8 cellular contexts compared by ENCODE assay signal in the genomic region with DNA sequence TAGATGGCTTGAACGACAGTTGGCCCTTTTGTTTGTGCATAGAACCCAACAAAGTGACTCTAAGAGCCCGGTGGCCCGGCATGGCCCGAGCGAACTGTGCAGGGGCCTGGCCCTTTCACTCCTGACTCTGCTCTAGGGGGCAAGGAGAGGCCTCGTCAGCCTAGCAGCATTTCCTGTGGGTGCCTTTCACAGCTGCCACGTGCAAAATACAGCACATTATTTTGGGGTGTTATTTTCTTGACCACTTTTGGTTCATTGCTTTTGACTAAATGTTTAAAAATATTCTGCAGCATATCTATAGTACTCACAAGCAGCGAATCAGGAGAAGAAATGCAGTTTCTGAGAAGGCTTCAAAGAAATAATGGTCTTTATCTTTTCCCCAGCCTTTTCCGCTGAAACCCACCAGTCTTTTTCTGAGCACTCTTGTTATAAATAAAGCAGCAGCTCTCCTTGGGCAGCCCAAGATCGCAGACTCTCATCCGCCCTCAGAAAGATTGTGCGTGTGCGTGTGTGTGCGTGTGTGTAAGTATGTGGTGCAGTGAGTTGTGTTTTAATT. TPM values are rescaled to one million over a fixed set of nuclear protein-coding genes. Genes with fewer than 3 reads are reported as not detected.
A peak's percentile ranks its signal among the peaks of the same experiment; 100 is the strongest.
DNase-seq lines count a peak whose midpoint lies in the region; ATAC-seq, FAIRE-seq and TF ChIP-seq lines count a peak whose summit lies in the region.

No MANE protein-coding gene starts in this region.

- intact Hi-C loops in colonic mucosa (cut with DNase I) = no loop called here

- H3K36me3 Mint-ChIP-seq in type B pancreatic cell = peaks cover 6% of the 10 kb centered on the region

- H3K79me2 ChIP-seq in Loucy (ENCODE audit: insufficient read depth, low read length) = peaks cover 82% of the 10 kb centered on the region

- H3K4me2 ChIP-seq in Loucy (ENCODE audit: low read depth, low read length, poor library complexity, severe bottlenecking) = peak overlapping the region; percentile 88

- no peak for TF ChIP-seq CTCF in Loucy (conservative IDR thresholded peaks at IDR 0.05; ENCODE audit: low read length)
- TF ChIP-seq CTCF in colonic mucosa (IDR thresholded peaks at IDR 0.05) = no peak
- no peak for TF ChIP-seq CTCF in type B pancreatic cell (conservative IDR thresholded peaks at IDR 0.05)

- H3K4me1 ChIP-seq in Loucy (ENCODE audit: insufficient read depth, low read length, poor library complexity, severe bottlenecking) (peaks cover 61% of the 10 kb centered on the region), colonic mucosa (no peaks in the 10 kb centered on the region)

- no peaks in the 10 kb centered on the region for H3K27me3 ChIP-seq in Loucy (ENCODE audit: insufficient read depth, low read length, poor library complexity, severe bottlenecking)
- no peaks in the 10 kb centered on the region for H3K27me3 ChIP-seq in colonic mucosa

- DNase-seq in GM12891 (ENCODE audit: insufficient read length, low spot score) = no peak
- no peak for DNase-seq in colonic mucosa
- DNase-seq in type B pancreatic cell (ENCODE audit: extremely low spot score, unreplicated experiment) = no peak
- DNase-seq in RCC 7860 (ENCODE audit: low spot score) = no peak
- no peak for DNase-seq in hepatic stellate cell (ENCODE audit: low spot score)
- no peak for DNase-seq in effector CD4-positive, alpha-beta T cell

- H3K36me3 ChIP-seq in Loucy (ENCODE audit: insufficient read depth, low read length) (peaks cover 11% of the 10 kb centered on the region; the same call in 1 of the 2 replicates), colonic mucosa (no peaks in the 10 kb centered on the region)

- TF ChIP-seq POLR2A in GM12891 (IDR thresholded peaks at IDR 0.05; ENCODE audit: low read depth, low read length) = peak; percentile 16; the same call in 1 of the 2 replicates

- no peaks in the 10 kb centered on the region for H3K27me3 Mint-ChIP-seq in type B pancreatic cell

- peaks cover 23% of the 10 kb centered on the region for H3F3A ChIP-seq in Loucy (ENCODE audit: low read depth)

- peak; percentile 65 for ATAC-seq in GM21447 (IDR thresholded peaks at IDR 0.05; ENCODE audit: unreplicated experiment)

- H3K9me3 ChIP-seq in Loucy (ENCODE audit: insufficient read depth, low read depth, low read length) (no peaks in the 10 kb centered on the region), colonic mucosa (no peaks in the 10 kb centered on the region)

- H4K20me1 ChIP-seq in Loucy (ENCODE audit: insufficient read depth, low read length, poor library complexity, severe bottlenecking) = no peaks in the 10 kb centered on the region

- peak overlapping the region; percentile 24 for H3K27ac Mint-ChIP-seq in type B pancreatic cell

- peaks cover 31% of the 10 kb centered on the region for H3K4me1 Mint-ChIP-seq in type B pancreatic cell (ENCODE audit: unreplicated experiment)

- FAIRE-seq in GM12891 (lab: Jason Lieb, UNC) (peak; percentile 89), RCC 7860 (lab: Jason Lieb, UNC) (no peak)

- H3K9ac ChIP-seq in Loucy (ENCODE audit: low read depth, low read length, poor library complexity, severe bottlenecking) (peak overlapping the region; percentile 81), colonic mucosa (ENCODE audit: low read depth in 2 of 2, low read length in 2 of 2) (no peak overlapping the region)

- H3K9me2 ChIP-seq in Loucy (replicated peaks; ENCODE audit: low read depth, low read length) = no peaks in the 10 kb centered on the region

- H3K4me3 Mint-ChIP-seq in type B pancreatic cell = no peak overlapping the region

- H2AFZ ChIP-seq in Loucy (ENCODE audit: low read length) = no peak overlapping the region

- H3K4me3 ChIP-seq in Loucy (ENCODE audit: low read length, poor library complexity, severe bottlenecking) = peak overlapping the region; percentile 67
- H3K4me3 ChIP-seq in colonic mucosa = no peak overlapping the region

- peak overlapping the region; percentile 9 for H3K27ac ChIP-seq in colonic mucosa

- no peaks in the 10 kb centered on the region for H3K9me3 Mint-ChIP-seq in type B pancreatic cell

TF ChIP-seq in GM12891, 5 proteins besides CTCF, POLR2A, EP300 and RAD21:
- TF ChIP-seq PAX5 (IDR thresholded peaks at IDR 0.05; ENCODE audit: insufficient read depth, low read length, severe bottlenecking) (no peak), POLR2AphosphoS5 (IDR thresholded peaks at IDR 0.05; ENCODE audit: low read depth, low read length) (no peak), POU2F2 (IDR thresholded peaks at IDR 0.05; ENCODE audit: low read depth, low read length) (no peak), TAF1 (IDR thresholded peaks at IDR 0.05; ENCODE audit: low read depth, low read length) (no peak), SPI1 (IDR thresholded peaks at IDR 0.05; ENCODE audit: low read depth, low read length) (no peak)

RNA-seq across cellular contexts. Expression of a gene that starts 31.3 kb away (rescaled TPM):
- 53.7 TPM for polyA plus RNA-seq in GM12891 (2012; ENCODE audit: low read depth, missing spikeins)
- total RNA-seq in colonic mucosa (10 to 100 TPM; 64.4 to 94.6 TPM), type B pancreatic cell (ENCODE audit: low replicate concordance) (32.2 and 72.5 TPM in 2 replicates)
